In the genomic region with DNA sequence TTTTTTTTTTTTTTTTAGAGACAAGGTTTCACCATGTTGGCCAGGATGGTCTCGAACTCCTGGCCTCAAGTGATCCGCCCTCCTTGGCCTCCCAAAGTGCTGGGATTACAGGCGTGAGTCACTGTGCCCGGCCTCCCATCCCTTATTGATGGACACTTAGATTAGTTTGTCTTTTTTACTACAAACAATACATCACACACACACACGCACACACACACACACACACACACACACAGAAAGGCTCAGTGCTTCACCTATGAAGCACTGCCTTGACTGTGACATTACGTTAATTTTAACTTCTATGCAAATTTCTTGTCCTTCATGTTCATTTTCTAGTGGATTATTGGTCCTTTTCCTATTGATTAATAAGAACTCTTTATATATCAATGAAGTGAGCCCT, we compare ENCODE assay signal across 1 cellular context. TPM values are rescaled to one million over a fixed set of nuclear protein-coding genes. Genes with fewer than 3 reads are reported as not detected.
"Had no signal": no experiment of that assay in that cellular context is flagged by ENCODE, and none has a peak within 500 bp of the region (broad histone marks: within the 10 kb centered on the region; RNA-seq: fewer than 3 reads in every experiment).

No MANE protein-coding gene starts in this region.

RNA-seq across cellular contexts. Expression of a gene that starts 44.8 kb away (rescaled TPM):
- polyA plus RNA-seq: IgD-negative memory B cell had no signal
